Comparison of ENCODE assay signal across 20 cellular contexts in the genomic region with DNA sequence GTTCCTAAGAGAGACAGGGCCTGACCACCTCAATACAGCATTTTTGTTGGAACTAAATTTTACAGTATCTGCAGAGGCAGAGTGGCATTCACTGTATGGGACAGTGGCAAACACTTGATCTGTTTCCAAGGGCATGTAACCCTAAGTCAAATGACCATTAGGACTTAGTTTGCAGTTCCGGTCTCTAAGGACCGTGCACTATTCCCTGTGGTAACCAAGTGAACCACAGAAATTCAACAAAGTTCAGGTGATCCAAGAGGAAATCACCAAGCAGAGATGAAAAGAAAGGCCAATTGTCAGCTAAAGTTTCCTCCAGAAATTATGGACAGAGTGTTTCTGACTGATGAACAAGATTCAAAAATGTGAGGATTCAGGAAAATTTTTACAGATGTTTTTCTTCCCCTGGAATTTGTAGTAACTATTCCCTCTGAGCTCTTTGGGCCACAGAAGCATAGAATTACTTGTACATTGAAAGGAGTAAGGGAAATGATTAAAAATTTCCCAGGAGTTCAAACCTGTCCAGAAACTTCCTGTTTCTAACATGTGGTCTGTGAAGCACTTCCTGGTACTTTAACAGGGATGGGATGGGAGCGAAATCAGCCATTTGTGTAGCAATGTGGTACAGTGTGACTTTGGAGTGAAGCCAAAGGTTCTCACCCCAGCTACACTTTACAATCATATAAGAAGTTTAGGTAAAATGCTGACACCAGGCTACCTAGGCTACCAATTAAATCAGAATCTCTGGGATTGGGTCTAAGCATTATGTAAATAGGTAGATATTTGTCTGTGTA.
DNase-seq lines count a peak whose midpoint lies in the region; ATAC-seq, FAIRE-seq and TF ChIP-seq lines count a peak whose summit lies in the region.
"Had no signal": no experiment of that assay in that cellular context is flagged by ENCODE, and none has a peak within 500 bp of the region (broad histone marks: within the 10 kb centered on the region; RNA-seq: fewer than 3 reads in every experiment).

No MANE protein-coding gene starts in this region.

- H3K4me3 ChIP-seq in HCT116 (replicated peaks in 1 of 2; ENCODE audit: low read depth in 1 of 2, low read length in 2 of 2) (no peak overlapping the region), OCI-LY7 (ENCODE audit: low read depth, low read length, poor library complexity, severe bottlenecking) (no peak overlapping the region), keratinocyte (ENCODE audit: control insufficient read depth in 2 of 3, extremely low read depth in 1 of 3, insufficient read depth in 2 of 3, low read depth in 1 of 3, low read length in 3 of 3) (no peak overlapping the region)
- H3K4me3 ChIP-seq: SK-N-MC had no signal

- no peaks in the 10 kb centered on the region for H3K79me2 ChIP-seq in HCT116 (ENCODE audit: insufficient read depth, low read length)
- H3K79me2 ChIP-seq in OCI-LY7 (ENCODE audit: insufficient read depth, low read depth, low read length) = no peaks in the 10 kb centered on the region
- H3K79me2 ChIP-seq in keratinocyte (ENCODE audit: control insufficient read depth, insufficient read depth, low read length) = no peaks in the 10 kb centered on the region

- H3K9me3 ChIP-seq in HCT116 (ENCODE audit: control insufficient read depth in 1 of 2, insufficient read depth in 1 of 2, low read depth in 1 of 2, low read length in 2 of 2) (no peaks in the 10 kb centered on the region), OCI-LY7 (ENCODE audit: low read length) (no peaks in the 10 kb centered on the region), keratinocyte (ENCODE audit: control insufficient read depth, low read depth, low read length) (no peaks in the 10 kb centered on the region)
- H3K9me3 ChIP-seq: Caco-2 had no signal

- POLR2A ChIA-PET in HCT116 (lab: Charles Lee) = no interaction called here
- POLR2A ChIA-PET in OCI-LY7 (lab: Charles Lee) = no interaction called here

- H2AFZ ChIP-seq in HCT116 (ENCODE audit: low read depth, low read length, poor library complexity, severe bottlenecking) = peak overlapping the region; percentile 5
- peak overlapping the region; percentile 43; the same call in 1 of the 2 replicates for H2AFZ ChIP-seq in OCI-LY7 (ENCODE audit: low read length)
- peak overlapping the region; percentile 45 for H2AFZ ChIP-seq in keratinocyte (ENCODE audit: control insufficient read depth, low read length)

- no peak for FAIRE-seq in keratinocyte (lab: Jason Lieb, UNC)
- FAIRE-seq: GM12891, HepG2 had no signal

- intact Hi-C loops in HCT116 (cut with micrococcal nuclease) = no loop called here
- intact Hi-C loops in OCI-LY7 (cut with micrococcal nuclease; ENCODE audit: unreplicated experiment) = no loop called here

- H4K20me1 ChIP-seq in HCT116 (ENCODE audit: insufficient read depth) (no peaks in the 10 kb centered on the region), OCI-LY7 (ENCODE audit: insufficient read depth, low read length) (no peaks in the 10 kb centered on the region), keratinocyte (ENCODE audit: control insufficient read depth, extremely low read depth, insufficient read depth, low read length) (no peaks in the 10 kb centered on the region)

- no peak for ATAC-seq in HCT116
- ATAC-seq: HepG2 had no signal

- H3K9ac ChIP-seq in HCT116 (ENCODE audit: low read length) = no peak overlapping the region
- no peak overlapping the region for H3K9ac ChIP-seq in keratinocyte (ENCODE audit: control insufficient read depth, extremely low read depth, insufficient read depth, low read length)

- H3K36me3 ChIP-seq in HCT116 (ENCODE audit: control insufficient read depth in 1 of 2, insufficient read depth in 2 of 2, low read length in 2 of 2) (no peaks in the 10 kb centered on the region), OCI-LY7 (ENCODE audit: insufficient read depth, low read length) (no peaks in the 10 kb centered on the region), keratinocyte (ENCODE audit: control insufficient read depth in 2 of 2, extremely low read depth in 1 of 2, insufficient read depth in 2 of 2, low read length in 2 of 2) (no peaks in the 10 kb centered on the region)

- H3K9me2 ChIP-seq in HCT116 (ENCODE audit: insufficient read depth) (no peaks in the 10 kb centered on the region), OCI-LY7 (ENCODE audit: insufficient read depth, low read length) (no peaks in the 10 kb centered on the region)

- H3K4me1 ChIP-seq in HCT116 (ENCODE audit: control insufficient read depth in 1 of 2, insufficient read depth in 2 of 2, low read length in 2 of 2) (peaks cover 0 to 2% of the 10 kb centered on the region in 2 experiments; a peak in 1 of 4 replicates), OCI-LY7 (ENCODE audit: insufficient read depth, low read length, poor library complexity, severe bottlenecking) (no peaks in the 10 kb centered on the region), keratinocyte (ENCODE audit: control insufficient read depth, extremely low read depth, insufficient read depth, low read length) (peaks cover 6% of the 10 kb centered on the region)

- no peak overlapping the region for H3K4me2 ChIP-seq in HCT116 (ENCODE audit: low read length)
- no peak overlapping the region for H3K4me2 ChIP-seq in OCI-LY7 (ENCODE audit: low read length)
- H3K4me2 ChIP-seq in keratinocyte (ENCODE audit: control insufficient read depth, extremely low read depth, insufficient read depth, low read depth, low read length) = no peak overlapping the region

- H3K27me3 ChIP-seq in HCT116 (ENCODE audit: insufficient read depth, low read length) = no peaks in the 10 kb centered on the region
- H3K27me3 ChIP-seq in keratinocyte (ENCODE audit: control insufficient read depth, extremely low read depth, insufficient read depth, low read length) = no peaks in the 10 kb centered on the region

- RAD21 ChIA-PET in HCT116 (lab: Charles Lee; ENCODE audit: low non-redundant PET in 1 of 2, low total read pairs in 2 of 2, uncharacterized antibody in 2 of 2, unreplicated experiment in 2 of 2) = no interaction called here

- no peak for TF ChIP-seq RAD21 in HCT116 (IDR thresholded peaks at IDR 0.05; ENCODE audit: low read depth)

- CTCF ChIA-PET in HCT116 (lab: Charles Lee) (no interaction called here), OCI-LY7 (lab: Charles Lee; ENCODE audit: unreplicated experiment) (no interaction called here)

- BruUV-seq in HCT116 (replicated peaks; lab: Mats Ljungman, UMichigan) (no TSS peak), OCI-LY7 (replicated peaks; lab: Mats Ljungman, UMichigan) (no TSS peak)

- TF ChIP-seq POLR2A in HCT116 (IDR thresholded peaks at IDR 0.05; ENCODE audit: borderline replicate concordance, extremely low read depth, insufficient read depth, insufficient read length) = no peak

- DNase-seq in HCT116 (ENCODE audit: low read depth, low spot score) (no peak), OCI-LY7 (ENCODE audit: low spot score) (no peak), keratinocyte (ENCODE audit: low read depth, low spot score) (no peak), NCI-H2196 treated with DMSO at 0.1 percent for 48 hours (lab: John Stamatoyannopoulos, UW; ENCODE audit: unreplicated experiment) (no peak), NCI-H510A treated with DMSO at 0.1 percent for 48 hours (lab: John Stamatoyannopoulos, UW) (no peak), COLO668 (lab: John Stamatoyannopoulos, UW; ENCODE audit: unreplicated experiment) (no peak)
- DNase-seq in effector CD4-positive, alpha-beta T cell = no peak
- DNase-seq: ACHN; Caco-2; CD4-positive, CD25-positive, alpha-beta regulatory T cell; EL; KG1; NCI-H1092; NCI-H1436 treated with DMSO at 0.1 percent for 48 hours; NCI-H2029; NCI-H774; SHP77 had no signal

- no peak for TF ChIP-seq CTCF in HCT116 (IDR thresholded peaks at IDR 0.05 in 2 of 3, conservative IDR thresholded peaks at IDR 0.05 in 1 of 3; ENCODE audit: borderline replicate concordance in 1 of 3, insufficient read depth in 1 of 3, low read depth in 2 of 3, low read length in 2 of 3)
- TF ChIP-seq CTCF in OCI-LY7 (conservative IDR thresholded peaks at IDR 0.05; ENCODE audit: low read length) = no peak
- no peak for TF ChIP-seq CTCF in keratinocyte (optimal IDR thresholded peaks at IDR 0.05 in 1 of 3, IDR thresholded peaks at IDR 0.05 in 1 of 3, conservative IDR thresholded peaks at IDR 0.05 in 1 of 3; ENCODE audit: extremely low read depth in 1 of 3, insufficient read depth in 2 of 3, low read length in 3 of 3)

- H3K27ac ChIP-seq in HCT116 (ENCODE audit: low read depth, low read length) (no peak overlapping the region), OCI-LY7 (ENCODE audit: low read depth, low read length, poor library complexity, severe bottlenecking) (no peak overlapping the region), keratinocyte (ENCODE audit: control insufficient read depth, insufficient read depth, low read length) (no peak overlapping the region)
- H3K27ac ChIP-seq: SK-N-MC had no signal

- dilution Hi-C loops in keratinocyte (cut with MboI; ENCODE audit: extremely low pct_ligation_motif_present, low sequenced_read_pairs) = no loop called here

- H3K9me1 ChIP-seq in keratinocyte (ENCODE audit: control insufficient read depth, extremely low read depth, insufficient read depth, low read length) = no peaks in the 10 kb centered on the region

TF ChIP-seq in HCT116, 20 proteins besides CTCF, POLR2A, EP300 and RAD21:
- no peak for TF ChIP-seq JUND (IDR thresholded peaks at IDR 0.05)
- no peak for TF ChIP-seq EZH2 (IDR thresholded peaks at IDR 0.05)
- TF ChIP-seq EZH2phosphoT487 (IDR thresholded peaks at IDR 0.05; ENCODE audit: borderline replicate concordance) = no peak
TF ChIP-seq in HCT116: peak in this region for 0.
